1 cellular context compared by ENCODE assay signal in the genomic region with DNA sequence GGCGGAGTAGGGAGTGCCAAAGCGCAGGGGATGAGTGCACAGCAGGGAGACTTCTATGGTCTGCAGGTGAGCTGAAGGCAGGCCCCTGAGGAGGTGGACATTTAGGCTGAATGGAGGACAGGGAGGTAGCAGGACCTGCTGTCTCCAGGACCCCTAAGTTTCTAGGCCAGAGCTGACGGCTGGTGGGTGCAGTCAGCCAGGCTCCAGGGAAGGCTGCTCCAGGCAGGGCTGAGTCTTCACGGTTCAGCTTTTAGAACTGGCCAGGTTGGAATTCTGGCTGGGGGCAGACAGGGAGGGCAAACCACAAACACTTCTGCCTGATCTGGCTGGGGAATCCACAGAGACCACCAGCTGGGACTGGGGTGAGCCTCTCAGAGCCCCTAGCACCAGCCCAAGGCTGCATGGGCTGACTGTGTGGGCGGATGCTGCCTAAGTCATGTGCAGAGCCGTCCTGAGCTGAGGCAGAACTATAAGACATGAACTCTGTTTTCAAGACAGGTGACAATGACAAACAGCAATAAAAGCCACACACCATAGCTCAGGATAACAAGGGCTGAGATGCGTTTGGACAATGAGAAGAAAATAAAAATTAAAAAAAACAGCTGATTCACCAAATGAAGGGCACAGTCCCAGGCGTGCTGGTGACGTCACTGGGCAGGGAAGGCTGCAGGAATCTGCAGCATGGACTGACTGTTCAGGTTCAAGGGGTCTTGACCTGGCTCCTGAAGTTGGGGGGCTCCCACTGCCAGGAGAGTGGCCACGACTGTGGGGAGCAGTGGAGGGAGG.
TF ChIP-seq lines count a peak whose summit lies in the region.

No MANE protein-coding gene starts in this region.

TF ChIP-seq in HepG2, 621 proteins besides CTCF, POLR2A, EP300 and RAD21 (continued from another document and continues in another):
- TF ChIP-seq, protein P1, sequence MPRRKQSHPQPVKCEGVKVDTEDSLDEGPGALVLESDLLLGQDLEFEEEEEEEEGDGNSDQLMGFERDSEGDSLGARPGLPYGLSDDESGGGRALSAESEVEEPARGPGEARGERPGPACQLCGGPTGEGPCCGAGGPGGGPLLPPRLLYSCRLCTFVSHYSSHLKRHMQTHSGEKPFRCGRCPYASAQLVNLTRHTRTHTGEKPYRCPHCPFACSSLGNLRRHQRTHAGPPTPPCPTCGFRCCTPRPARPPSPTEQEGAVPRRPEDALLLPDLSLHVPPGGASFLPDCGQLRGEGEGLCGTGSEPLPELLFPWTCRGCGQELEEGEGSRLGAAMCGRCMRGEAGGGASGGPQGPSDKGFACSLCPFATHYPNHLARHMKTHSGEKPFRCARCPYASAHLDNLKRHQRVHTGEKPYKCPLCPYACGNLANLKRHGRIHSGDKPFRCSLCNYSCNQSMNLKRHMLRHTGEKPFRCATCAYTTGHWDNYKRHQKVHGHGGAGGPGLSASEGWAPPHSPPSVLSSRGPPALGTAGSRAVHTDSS (CRISPR knock-in tag; conservative IDR thresholded peaks at IDR 0.05) = no peak
- TF ChIP-seq, protein P2, sequence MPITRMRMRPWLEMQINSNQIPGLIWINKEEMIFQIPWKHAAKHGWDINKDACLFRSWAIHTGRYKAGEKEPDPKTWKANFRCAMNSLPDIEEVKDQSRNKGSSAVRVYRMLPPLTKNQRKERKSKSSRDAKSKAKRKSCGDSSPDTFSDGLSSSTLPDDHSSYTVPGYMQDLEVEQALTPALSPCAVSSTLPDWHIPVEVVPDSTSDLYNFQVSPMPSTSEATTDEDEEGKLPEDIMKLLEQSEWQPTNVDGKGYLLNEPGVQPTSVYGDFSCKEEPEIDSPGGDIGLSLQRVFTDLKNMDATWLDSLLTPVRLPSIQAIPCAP (CRISPR knock-in tag; IDR thresholded peaks at IDR 0.05; ENCODE audit: low read depth) = no peak
- TF ChIP-seq GPN1 (CRISPR knock-in tag; IDR thresholded peaks at IDR 0.05; ENCODE audit: borderline replicate concordance) = no peak
- no peak for TF ChIP-seq ATM (IDR thresholded peaks at IDR 0.05; ENCODE audit: borderline replicate concordance)
- TF ChIP-seq MAZ (IDR thresholded peaks at IDR 0.05; ENCODE audit: borderline replicate concordance, low read depth, low read length) = no peak
- peak; percentile 28; the same call in 1 of the 2 replicates for TF ChIP-seq MAZ (CRISPR knock-in tag; IDR thresholded peaks at IDR 0.05; ENCODE audit: low read depth)
- no peak for TF ChIP-seq SNRNP70 (IDR thresholded peaks at IDR 0.05; ENCODE audit: low read depth, low read length)
- TF ChIP-seq, protein P3, sequence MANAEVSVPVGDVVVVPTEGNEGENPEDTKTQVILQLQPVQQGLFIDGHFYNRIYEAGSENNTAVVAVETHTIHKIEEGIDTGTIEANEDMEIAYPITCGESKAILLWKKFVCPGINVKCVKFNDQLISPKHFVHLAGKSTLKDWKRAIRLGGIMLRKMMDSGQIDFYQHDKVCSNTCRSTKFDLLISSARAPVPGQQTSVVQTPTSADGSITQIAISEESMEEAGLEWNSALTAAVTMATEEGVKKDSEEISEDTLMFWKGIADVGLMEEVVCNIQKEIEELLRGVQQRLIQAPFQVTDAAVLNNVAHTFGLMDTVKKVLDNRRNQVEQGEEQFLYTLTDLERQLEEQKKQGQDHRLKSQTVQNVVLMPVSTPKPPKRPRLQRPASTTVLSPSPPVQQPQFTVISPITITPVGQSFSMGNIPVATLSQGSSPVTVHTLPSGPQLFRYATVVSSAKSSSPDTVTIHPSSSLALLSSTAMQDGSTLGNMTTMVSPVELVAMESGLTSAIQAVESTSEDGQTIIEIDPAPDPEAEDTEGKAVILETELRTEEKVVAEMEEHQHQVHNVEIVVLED (CRISPR knock-in tag; IDR thresholded peaks at IDR 0.05; ENCODE audit: borderline replicate concordance) = no peak
- no peak for TF ChIP-seq TGIF2 (CRISPR knock-in tag; IDR thresholded peaks at IDR 0.05)
- TF ChIP-seq, protein P4, sequence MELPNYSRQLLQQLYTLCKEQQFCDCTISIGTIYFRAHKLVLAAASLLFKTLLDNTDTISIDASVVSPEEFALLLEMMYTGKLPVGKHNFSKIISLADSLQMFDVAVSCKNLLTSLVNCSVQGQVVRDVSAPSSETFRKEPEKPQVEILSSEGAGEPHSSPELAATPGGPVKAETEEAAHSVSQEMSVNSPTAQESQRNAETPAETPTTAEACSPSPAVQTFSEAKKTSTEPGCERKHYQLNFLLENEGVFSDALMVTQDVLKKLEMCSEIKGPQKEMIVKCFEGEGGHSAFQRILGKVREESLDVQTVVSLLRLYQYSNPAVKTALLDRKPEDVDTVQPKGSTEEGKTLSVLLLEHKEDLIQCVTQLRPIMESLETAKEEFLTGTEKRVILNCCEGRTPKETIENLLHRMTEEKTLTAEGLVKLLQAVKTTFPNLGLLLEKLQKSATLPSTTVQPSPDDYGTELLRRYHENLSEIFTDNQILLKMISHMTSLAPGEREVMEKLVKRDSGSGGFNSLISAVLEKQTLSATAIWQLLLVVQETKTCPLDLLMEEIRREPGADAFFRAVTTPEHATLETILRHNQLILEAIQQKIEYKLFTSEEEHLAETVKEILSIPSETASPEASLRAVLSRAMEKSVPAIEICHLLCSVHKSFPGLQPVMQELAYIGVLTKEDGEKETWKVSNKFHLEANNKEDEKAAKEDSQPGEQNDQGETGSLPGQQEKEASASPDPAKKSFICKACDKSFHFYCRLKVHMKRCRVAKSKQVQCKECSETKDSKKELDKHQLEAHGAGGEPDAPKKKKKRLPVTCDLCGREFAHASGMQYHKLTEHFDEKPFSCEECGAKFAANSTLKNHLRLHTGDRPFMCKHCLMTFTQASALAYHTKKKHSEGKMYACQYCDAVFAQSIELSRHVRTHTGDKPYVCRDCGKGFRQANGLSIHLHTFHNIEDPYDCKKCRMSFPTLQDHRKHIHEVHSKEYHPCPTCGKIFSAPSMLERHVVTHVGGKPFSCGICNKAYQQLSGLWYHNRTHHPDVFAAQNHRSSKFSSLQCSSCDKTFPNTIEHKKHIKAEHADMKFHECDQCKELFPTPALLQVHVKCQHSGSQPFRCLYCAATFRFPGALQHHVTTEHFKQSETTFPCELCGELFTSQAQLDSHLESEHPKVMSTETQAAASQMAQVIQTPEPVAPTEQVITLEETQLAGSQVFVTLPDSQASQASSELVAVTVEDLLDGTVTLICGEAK (IDR thresholded peaks at IDR 0.05) = no peak
- TF ChIP-seq, protein P4 (CRISPR knock-in tag; IDR thresholded peaks at IDR 0.05) = no peak
- TF ChIP-seq REL (CRISPR knock-in tag; conservative IDR thresholded peaks at IDR 0.05) = peak; percentile 27; the same call in 1 of the 2 replicates
- TF ChIP-seq, protein P5, sequence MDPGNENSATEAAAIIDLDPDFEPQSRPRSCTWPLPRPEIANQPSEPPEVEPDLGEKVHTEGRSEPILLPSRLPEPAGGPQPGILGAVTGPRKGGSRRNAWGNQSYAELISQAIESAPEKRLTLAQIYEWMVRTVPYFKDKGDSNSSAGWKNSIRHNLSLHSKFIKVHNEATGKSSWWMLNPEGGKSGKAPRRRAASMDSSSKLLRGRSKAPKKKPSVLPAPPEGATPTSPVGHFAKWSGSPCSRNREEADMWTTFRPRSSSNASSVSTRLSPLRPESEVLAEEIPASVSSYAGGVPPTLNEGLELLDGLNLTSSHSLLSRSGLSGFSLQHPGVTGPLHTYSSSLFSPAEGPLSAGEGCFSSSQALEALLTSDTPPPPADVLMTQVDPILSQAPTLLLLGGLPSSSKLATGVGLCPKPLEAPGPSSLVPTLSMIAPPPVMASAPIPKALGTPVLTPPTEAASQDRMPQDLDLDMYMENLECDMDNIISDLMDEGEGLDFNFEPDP (CRISPR knock-in tag; conservative IDR thresholded peaks at IDR 0.05) = no peak
- no peak for TF ChIP-seq ZNF558 (CRISPR knock-in tag; IDR thresholded peaks at IDR 0.05; ENCODE audit: borderline replicate concordance)
- no peak for TF ChIP-seq ZNF7 (CRISPR knock-in tag; IDR thresholded peaks at IDR 0.05)
- TF ChIP-seq HOXA3 (CRISPR knock-in tag; IDR thresholded peaks at IDR 0.05) = no peak
- TF ChIP-seq ZNF747 (CRISPR knock-in tag; IDR thresholded peaks at IDR 0.05; ENCODE audit: borderline replicate concordance) = no peak
- TF ChIP-seq DMAP1 (CRISPR knock-in tag; IDR thresholded peaks at IDR 0.05) = no peak
- TF ChIP-seq, protein P6, sequence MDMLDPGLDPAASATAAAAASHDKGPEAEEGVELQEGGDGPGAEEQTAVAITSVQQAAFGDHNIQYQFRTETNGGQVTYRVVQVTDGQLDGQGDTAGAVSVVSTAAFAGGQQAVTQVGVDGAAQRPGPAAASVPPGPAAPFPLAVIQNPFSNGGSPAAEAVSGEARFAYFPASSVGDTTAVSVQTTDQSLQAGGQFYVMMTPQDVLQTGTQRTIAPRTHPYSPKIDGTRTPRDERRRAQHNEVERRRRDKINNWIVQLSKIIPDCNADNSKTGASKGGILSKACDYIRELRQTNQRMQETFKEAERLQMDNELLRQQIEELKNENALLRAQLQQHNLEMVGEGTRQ (IDR thresholded peaks at IDR 0.05; ENCODE audit: low read depth, low read length) = no peak
- TF ChIP-seq, protein P6 (CRISPR knock-in tag; IDR thresholded peaks at IDR 0.05; ENCODE audit: borderline replicate concordance) = no peak
- no peak for TF ChIP-seq ZNF367 (CRISPR knock-in tag; IDR thresholded peaks at IDR 0.05; ENCODE audit: borderline replicate concordance)
- no peak for TF ChIP-seq PPARG (CRISPR knock-in tag; conservative IDR thresholded peaks at IDR 0.05)
- TF ChIP-seq, protein P7, sequence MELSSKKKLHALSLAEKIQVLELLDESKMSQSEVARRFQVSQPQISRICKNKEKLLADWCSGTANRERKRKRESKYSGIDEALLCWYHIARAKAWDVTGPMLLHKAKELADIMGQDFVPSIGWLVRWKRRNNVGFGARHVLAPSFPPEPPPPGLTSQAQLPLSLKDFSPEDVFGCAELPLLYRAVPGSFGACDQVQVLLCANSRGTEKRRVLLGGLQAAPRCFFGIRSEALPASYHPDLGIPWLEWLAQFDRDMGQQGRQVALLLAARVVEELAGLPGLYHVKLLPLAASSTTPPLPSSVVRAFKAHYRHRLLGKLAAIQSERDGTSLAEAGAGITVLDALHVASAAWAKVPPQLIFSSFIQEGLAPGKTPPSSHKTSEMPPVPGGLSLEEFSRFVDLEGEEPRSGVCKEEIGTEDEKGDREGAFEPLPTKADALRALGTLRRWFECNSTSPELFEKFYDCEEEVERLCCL (CRISPR knock-in tag; IDR thresholded peaks at IDR 0.05; ENCODE audit: borderline replicate concordance) = no peak
- TF ChIP-seq MED8 (CRISPR knock-in tag; IDR thresholded peaks at IDR 0.05; ENCODE audit: insufficient replicate concordance) = no peak
- TF ChIP-seq, protein P8, sequence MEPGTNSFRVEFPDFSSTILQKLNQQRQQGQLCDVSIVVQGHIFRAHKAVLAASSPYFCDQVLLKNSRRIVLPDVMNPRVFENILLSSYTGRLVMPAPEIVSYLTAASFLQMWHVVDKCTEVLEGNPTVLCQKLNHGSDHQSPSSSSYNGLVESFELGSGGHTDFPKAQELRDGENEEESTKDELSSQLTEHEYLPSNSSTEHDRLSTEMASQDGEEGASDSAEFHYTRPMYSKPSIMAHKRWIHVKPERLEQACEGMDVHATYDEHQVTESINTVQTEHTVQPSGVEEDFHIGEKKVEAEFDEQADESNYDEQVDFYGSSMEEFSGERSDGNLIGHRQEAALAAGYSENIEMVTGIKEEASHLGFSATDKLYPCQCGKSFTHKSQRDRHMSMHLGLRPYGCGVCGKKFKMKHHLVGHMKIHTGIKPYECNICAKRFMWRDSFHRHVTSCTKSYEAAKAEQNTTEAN (CRISPR knock-in tag; conservative IDR thresholded peaks at IDR 0.05) = no peak
- no peak for TF ChIP-seq ZFYVE20 (CRISPR knock-in tag; IDR thresholded peaks at IDR 0.05; ENCODE audit: borderline replicate concordance, low read depth)
- TF ChIP-seq FOXA3 (CRISPR knock-in tag; IDR thresholded peaks at IDR 0.05) = no peak
- TF ChIP-seq, protein P9, sequence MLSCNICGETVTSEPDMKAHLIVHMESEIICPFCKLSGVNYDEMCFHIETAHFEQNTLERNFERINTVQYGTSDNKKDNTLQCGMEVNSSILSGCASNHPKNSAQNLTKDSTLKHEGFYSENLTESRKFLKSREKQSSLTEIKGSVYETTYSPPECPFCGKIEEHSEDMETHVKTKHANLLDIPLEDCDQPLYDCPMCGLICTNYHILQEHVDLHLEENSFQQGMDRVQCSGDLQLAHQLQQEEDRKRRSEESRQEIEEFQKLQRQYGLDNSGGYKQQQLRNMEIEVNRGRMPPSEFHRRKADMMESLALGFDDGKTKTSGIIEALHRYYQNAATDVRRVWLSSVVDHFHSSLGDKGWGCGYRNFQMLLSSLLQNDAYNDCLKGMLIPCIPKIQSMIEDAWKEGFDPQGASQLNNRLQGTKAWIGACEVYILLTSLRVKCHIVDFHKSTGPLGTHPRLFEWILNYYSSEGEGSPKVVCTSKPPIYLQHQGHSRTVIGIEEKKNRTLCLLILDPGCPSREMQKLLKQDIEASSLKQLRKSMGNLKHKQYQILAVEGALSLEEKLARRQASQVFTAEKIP (CRISPR knock-in tag; IDR thresholded peaks at IDR 0.05; ENCODE audit: borderline replicate concordance) = no peak
- TF ChIP-seq, protein P10, sequence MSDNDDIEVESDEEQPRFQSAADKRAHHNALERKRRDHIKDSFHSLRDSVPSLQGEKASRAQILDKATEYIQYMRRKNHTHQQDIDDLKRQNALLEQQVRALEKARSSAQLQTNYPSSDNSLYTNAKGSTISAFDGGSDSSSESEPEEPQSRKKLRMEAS (IDR thresholded peaks at IDR 0.05) = no peak
- TF ChIP-seq NCOA2 (CRISPR knock-in tag; IDR thresholded peaks at IDR 0.05) = no peak
- TF ChIP-seq ZNF549 (CRISPR knock-in tag; IDR thresholded peaks at IDR 0.05) = no peak
